Comparison of ENCODE assay signal across 36 cellular contexts in genomic region chr5:33753704-33754103, GRCh38.
"Had no signal": no experiment of that assay in that cellular context is flagged by ENCODE, and none has a peak within 500 bp of the region (broad histone marks: within the 10 kb centered on the region; RNA-seq: fewer than 3 reads in every experiment).

No MANE protein-coding gene starts in this region.

- H3K4me3 ChIP-seq: adrenal gland, ascending aorta, breast epithelium, cardiac muscle cell, colonic mucosa, esophagus squamous epithelium, gastroesophageal sphincter, heart right ventricle had no signal

- FAIRE-seq: endometrium, endothelial cell of umbilical vein had no signal

- H3K36me3 Mint-ChIP-seq: activated CD4-positive, alpha-beta memory T cell treated with anti-CD3 and anti-CD28 coated beads for 36 hours; activated CD8-positive, alpha-beta memory T cell treated with anti-CD3 and anti-CD28 coated beads, Interleukin-2, amount 10 ng/mL, durations not matched to agents 7 days and 5 days; activated naive CD4-positive, alpha-beta T cell treated with anti-CD3 and anti-CD28 coated beads, Interleukin-2, amount 50 U/mL, for 24 hours; activated naive CD8-positive, alpha-beta T cell treated with anti-CD3 and anti-CD28 coated beads for 36 hours; brain had no signal

- H3K27me3 Mint-ChIP-seq: activated CD4-positive, alpha-beta memory T cell treated with anti-CD3 and anti-CD28 coated beads for 36 hours; activated CD8-positive, alpha-beta memory T cell treated with anti-CD3 and anti-CD28 coated beads, Interleukin-2, amount 10 ng/mL, durations not matched to agents 7 days and 5 days; activated naive CD4-positive, alpha-beta T cell treated with anti-CD3 and anti-CD28 coated beads, Interleukin-2, amount 50 U/mL, for 24 hours; activated naive CD8-positive, alpha-beta T cell treated with anti-CD3 and anti-CD28 coated beads for 36 hours; brain had no signal

- H3K36me3 ChIP-seq: adrenal gland, ascending aorta, breast epithelium, cardiac muscle cell, colonic mucosa, esophagus squamous epithelium, gastroesophageal sphincter, heart right ventricle had no signal

- H3K9me3 Mint-ChIP-seq: activated CD4-positive, alpha-beta memory T cell treated with anti-CD3 and anti-CD28 coated beads for 36 hours; activated CD4-positive, alpha-beta T cell treated with anti-CD3 and anti-CD28 coated beads, Interleukin-2, amount 10 ng/mL, durations not matched to agents 24 days and 14 days; activated naive CD4-positive, alpha-beta T cell treated with anti-CD3 and anti-CD28 coated beads for 36 hours; activated naive CD4-positive, alpha-beta T cell treated with anti-CD3 and anti-CD28 coated beads, Interleukin-2, amount 50 U/mL, for 24 hours; activated naive CD8-positive, alpha-beta T cell treated with anti-CD3 and anti-CD28 coated beads for 36 hours; activated naive CD8-positive, alpha-beta T cell treated with anti-CD3 and anti-CD28 coated beads, Interleukin-2, amount 50 U/mL, for 24 hours; activated T-helper 1 cell treated with anti-CD3 and anti-CD28 coated beads, Interleukin-12 subunit alpha, Interleukin-12 subunit beta, Interleukin-2, Interleukin-4 antibody, amounts not matched to agents 30 ng/mL and 10 ng/mL and 1 ng/mL, durations not matched to agents 14 hours and 24 hours and 36 hours; activated T-helper 2 cell treated with anti-CD3 and anti-CD28 coated beads, Interferon-gamma antibody, Interleukin-2, Interleukin-4, amounts not matched to agents 10 μg/mL and 5 μg/mL and 100 μg/mL, durations not matched to agents 14 hours and 24 hours and 36 hours; brain; T-helper 2 cell treated with Interferon-gamma antibody and Interleukin-4, amounts not matched to agents 5 μg/mL and 100 μg/mL, for 36 hours had no signal

- ATAC-seq: activated CD4-positive, alpha-beta T cell treated with anti-CD3 and anti-CD28 coated beads for 36 hours; activated CD8-positive, alpha-beta memory T cell treated with anti-CD3 and anti-CD28 coated beads, Interleukin-2, amount 10 ng/mL, durations not matched to agents 7 days and 5 days; activated CD8-positive, alpha-beta T cell treated with anti-CD3 and anti-CD28 coated beads, Interleukin-2, amount 10 ng/mL, durations not matched to agents 7 days and 5 days; activated naive CD8-positive, alpha-beta T cell treated with anti-CD3 and anti-CD28 coated beads, Interleukin-2, amount 50 U/mL, for 24 hours; gastroesophageal sphincter; T-helper 17 cell had no signal

- H3K4me1 ChIP-seq: ascending aorta, breast epithelium, colonic mucosa, esophagus squamous epithelium, gastroesophageal sphincter had no signal

- H3K27me3 ChIP-seq: adrenal gland, ascending aorta, breast epithelium, cardiac muscle cell, colonic mucosa, esophagus squamous epithelium, gastroesophageal sphincter, heart right ventricle had no signal

- H3K4me3 Mint-ChIP-seq: activated CD4-positive, alpha-beta memory T cell treated with anti-CD3 and anti-CD28 coated beads for 36 hours; activated CD4-positive, alpha-beta T cell treated with anti-CD3 and anti-CD28 coated beads for 36 hours; activated CD4-positive, alpha-beta T cell treated with anti-CD3 and anti-CD28 coated beads, Interleukin-2, amount 10 ng/mL, durations not matched to agents 24 days and 14 days; activated CD8-positive, alpha-beta memory T cell treated with anti-CD3 and anti-CD28 coated beads, Interleukin-2, amount 10 ng/mL, durations not matched to agents 7 days and 5 days; activated CD8-positive, alpha-beta T cell treated with anti-CD3 and anti-CD28 coated beads, Interleukin-2, amount 10 ng/mL, durations not matched to agents 7 days and 5 days; activated naive CD4-positive, alpha-beta T cell treated with anti-CD3 and anti-CD28 coated beads for 36 hours; activated naive CD4-positive, alpha-beta T cell treated with anti-CD3 and anti-CD28 coated beads, Interleukin-2, amount 50 U/mL, for 24 hours; activated naive CD8-positive, alpha-beta T cell treated with anti-CD3 and anti-CD28 coated beads for 36 hours; activated naive CD8-positive, alpha-beta T cell treated with anti-CD3 and anti-CD28 coated beads, Interleukin-2, amount 50 U/mL, for 24 hours; activated T-helper 1 cell treated with anti-CD3 and anti-CD28 coated beads, Interleukin-12 subunit alpha, Interleukin-12 subunit beta, Interleukin-2, Interleukin-4 antibody, amounts not matched to agents 30 ng/mL and 10 ng/mL and 1 ng/mL, durations not matched to agents 14 hours and 24 hours and 36 hours; brain; T-helper 17 cell; T-helper 2 cell treated with Interferon-gamma antibody and Interleukin-4, amounts not matched to agents 5 μg/mL and 100 μg/mL, for 36 hours had no signal

- H3K9me3 ChIP-seq: adrenal gland, ascending aorta, breast epithelium, colonic mucosa, esophagus squamous epithelium, gastroesophageal sphincter, heart right ventricle had no signal

- H3K27ac Mint-ChIP-seq: activated CD4-positive, alpha-beta memory T cell treated with anti-CD3 and anti-CD28 coated beads for 36 hours; activated CD4-positive, alpha-beta T cell treated with anti-CD3 and anti-CD28 coated beads for 36 hours; activated CD4-positive, alpha-beta T cell treated with anti-CD3 and anti-CD28 coated beads, Interleukin-2, amount 10 ng/mL, durations not matched to agents 24 days and 14 days; activated CD8-positive, alpha-beta memory T cell treated with anti-CD3 and anti-CD28 coated beads, Interleukin-2, amount 10 ng/mL, durations not matched to agents 7 days and 5 days; activated CD8-positive, alpha-beta T cell treated with anti-CD3 and anti-CD28 coated beads, Interleukin-2, amount 10 ng/mL, durations not matched to agents 7 days and 5 days; activated naive CD4-positive, alpha-beta T cell treated with anti-CD3 and anti-CD28 coated beads for 36 hours; activated naive CD4-positive, alpha-beta T cell treated with anti-CD3 and anti-CD28 coated beads, Interleukin-2, amount 50 U/mL, for 24 hours; activated naive CD8-positive, alpha-beta T cell treated with anti-CD3 and anti-CD28 coated beads for 36 hours; activated naive CD8-positive, alpha-beta T cell treated with anti-CD3 and anti-CD28 coated beads, Interleukin-2, amount 50 U/mL, for 24 hours; activated T-helper 1 cell treated with anti-CD3 and anti-CD28 coated beads, Interleukin-12 subunit alpha, Interleukin-12 subunit beta, Interleukin-2, Interleukin-4 antibody, amounts not matched to agents 30 ng/mL and 10 ng/mL and 1 ng/mL, durations not matched to agents 14 hours and 24 hours and 36 hours; activated T-helper 2 cell treated with anti-CD3 and anti-CD28 coated beads, Interferon-gamma antibody, Interleukin-2, Interleukin-4, amounts not matched to agents 10 μg/mL and 5 μg/mL and 100 μg/mL, durations not matched to agents 14 hours and 24 hours and 36 hours; brain; T-helper 17 cell; T-helper 2 cell treated with Interferon-gamma antibody and Interleukin-4, amounts not matched to agents 5 μg/mL and 100 μg/mL, for 36 hours had no signal

- H3K27ac ChIP-seq: adrenal gland, ascending aorta, breast epithelium, cardiac muscle cell, colonic mucosa, epithelial cell of prostate, esophagus squamous epithelium, gastroesophageal sphincter, heart right ventricle had no signal

- H3K4me1 Mint-ChIP-seq: activated CD4-positive, alpha-beta T cell treated with anti-CD3 and anti-CD28 coated beads for 36 hours; activated CD4-positive, alpha-beta T cell treated with anti-CD3 and anti-CD28 coated beads, Interleukin-2, amount 10 ng/mL, durations not matched to agents 24 days and 14 days; activated CD8-positive, alpha-beta memory T cell treated with anti-CD3 and anti-CD28 coated beads, Interleukin-2, amount 10 ng/mL, durations not matched to agents 7 days and 5 days; activated naive CD4-positive, alpha-beta T cell treated with anti-CD3 and anti-CD28 coated beads, Interleukin-2, amount 50 U/mL, for 24 hours; activated naive CD8-positive, alpha-beta T cell treated with anti-CD3 and anti-CD28 coated beads for 36 hours; activated naive CD8-positive, alpha-beta T cell treated with anti-CD3 and anti-CD28 coated beads, Interleukin-2, amount 50 U/mL, for 24 hours; brain; T-helper 17 cell had no signal

- DNase-seq: activated CD4-positive, alpha-beta memory T cell treated with anti-CD3 and anti-CD28 coated beads for 36 hours; activated CD4-positive, alpha-beta T cell treated with anti-CD3 and anti-CD28 coated beads for 36 hours; activated CD4-positive, alpha-beta T cell treated with anti-CD3 and anti-CD28 coated beads, Interleukin-2, amount 10 ng/mL, durations not matched to agents 24 days and 14 days; activated CD4-positive, CD25-positive, alpha-beta regulatory T cell; activated CD4-positive, CD25-positive, alpha-beta regulatory T cell treated with anti-CD3 and anti-CD28 coated beads, Interleukin-2, amount 50 U/mL, for 72 hours; activated CD8-positive, alpha-beta memory T cell treated with anti-CD3 and anti-CD28 coated beads, Interleukin-2, amount 10 ng/mL, durations not matched to agents 7 days and 5 days; activated CD8-positive, alpha-beta memory T cell treated with anti-CD3 and anti-CD28 coated beads, Interleukin-2, amount 50 U/mL, for 4 hours; activated CD8-positive, alpha-beta T cell treated with anti-CD3 and anti-CD28 coated beads, Interleukin-2, amount 10 ng/mL, durations not matched to agents 7 days and 5 days; activated effector memory CD4-positive, alpha-beta T cell treated with anti-CD3 and anti-CD28 coated beads, Interleukin-2, amount 50 U/mL, for 16 hours; activated naive CD4-positive, alpha-beta T cell treated with anti-CD3 and anti-CD28 coated beads for 36 hours; activated naive CD8-positive, alpha-beta T cell treated with anti-CD3 and anti-CD28 coated beads for 36 hours; activated naive CD8-positive, alpha-beta T cell treated with anti-CD3 and anti-CD28 coated beads, Interleukin-2, amount 50 U/mL, for 24 hours; activated T-cell treated with anti-CD3 and anti-CD28 coated beads, Interleukin-2, amount 50 U/mL, for 1 hour; activated T-cell treated with anti-CD3 and anti-CD28 coated beads, Interleukin-2, amount 50 U/mL, for 48 hours; adrenal gland; central memory CD4-positive, alpha-beta T cell; cerebellar nuclear complex; colonic mucosa; effector CD8-positive, alpha-beta T cell; esophagus squamous epithelium; foreskin melanocyte; heart right ventricle; T-helper 17 cell; T1000 had no signal
